In genomic region chr22:19488884-19489843, GRCh38 we compare ENCODE assay signal across 13 cellular contexts. TPM values are rescaled to one million over a fixed set of nuclear protein-coding genes. Genes with fewer than 3 reads are reported as not detected.
DNase-seq lines count a peak whose midpoint lies in the region; ATAC-seq and TF ChIP-seq lines count a peak whose summit lies in the region.
"Had no signal": no experiment of that assay in that cellular context is flagged by ENCODE, and none has a peak within 500 bp of the region (broad histone marks: within the 10 kb centered on the region; RNA-seq: fewer than 3 reads in every experiment).

No MANE protein-coding gene starts in this region.

- H2AK5ac ChIP-seq in mesenchymal stem cell (ENCODE audit: low read length, severe bottlenecking) = no peak overlapping the region

- H3K27me3 ChIP-seq in mesenchymal stem cell (ENCODE audit: control insufficient read depth in 1 of 2, insufficient read depth in 1 of 2, low read length in 2 of 2) (no peaks in the 10 kb centered on the region), upper lobe of right lung (no peaks in the 10 kb centered on the region), upper lobe of left lung (no peaks in the 10 kb centered on the region)

- no peak overlapping the region for H3K18ac ChIP-seq in mesenchymal stem cell (ENCODE audit: low read depth in 1 of 2, low read length in 2 of 2)

- no peak overlapping the region for H2AFZ ChIP-seq in mesenchymal stem cell (ENCODE audit: low read depth, low read length)

- TF ChIP-seq EP300 in upper lobe of left lung (IDR thresholded peaks at IDR 0.05) = no peak

- no peak overlapping the region for H3K9ac ChIP-seq in mesenchymal stem cell (ENCODE audit: low read length)

- peak; percentile 8 for DNase-seq in DMS114 treated with DMSO at 0.1 percent for 48 hours (lab: John Stamatoyannopoulos, UW; ENCODE audit: unreplicated experiment)
- peak; percentile 46 for DNase-seq in MV-4-11 (lab: John Stamatoyannopoulos, UW)
- DNase-seq in dermis microvascular lymphatic vessel endothelial cell (ENCODE audit: low read depth in 2 of 2) = peak; percentile 33 to 35
- DNase-seq in mesenchymal stem cell = peak; percentile 16
- DNase-seq in upper lobe of right lung = no peak
- no peak for DNase-seq in upper lobe of left lung
- DNase-seq in amygdala (lab: John Stamatoyannopoulos, UW) = no peak
- DNase-seq: activated T-cell treated with anti-CD3 and anti-CD28 coated beads, Interleukin-2, amount 50 U/mL, for 24 hours; NCI-H1417 treated with DMSO at 0.1 percent for 48 hours; stimulated activated CD4-positive, alpha-beta T cell treated with anti-CD3 and anti-CD28 coated beads, Interleukin-12 subunit alpha, Interleukin-12 subunit beta, amount 100 ng/mL, for 4 hours; stimulated activated naive B cell treated with anti-CD40 and anti-IgM and Interleukin-4, amounts not matched to agents 10 μg/mL and 1 μg/mL and 100 μg/mL, for 72 hours had no signal

- no peak overlapping the region for H3K23ac ChIP-seq in mesenchymal stem cell (ENCODE audit: low read length in 2 of 2)

- TF ChIP-seq POLR2A in upper lobe of left lung (IDR thresholded peaks at IDR 0.05) = no peak

- H3K9me3 ChIP-seq in mesenchymal stem cell (ENCODE audit: control insufficient read depth, low read length) (no peaks in the 10 kb centered on the region), upper lobe of right lung (no peaks in the 10 kb centered on the region), upper lobe of left lung (no peaks in the 10 kb centered on the region)

- H3K14ac ChIP-seq in mesenchymal stem cell (ENCODE audit: low read length in 2 of 2) = no peak overlapping the region

- peaks cover 5% of the 10 kb centered on the region for H3K79me1 ChIP-seq in mesenchymal stem cell (replicated peaks; ENCODE audit: low read length, poor library complexity, severe bottlenecking)

- no peaks in the 10 kb centered on the region for H3K4me1 ChIP-seq in mesenchymal stem cell (ENCODE audit: control insufficient read depth, insufficient read depth, low read depth, low read length)
- H3K4me1 ChIP-seq in upper lobe of right lung = no peaks in the 10 kb centered on the region
- H3K4me1 ChIP-seq in upper lobe of left lung = no peaks in the 10 kb centered on the region

- H2BK15ac ChIP-seq in mesenchymal stem cell (ENCODE audit: low read depth, poor library complexity, severe bottlenecking) = no peak overlapping the region

- H2BK12ac ChIP-seq in mesenchymal stem cell (ENCODE audit: low read length in 2 of 2) = no peak overlapping the region

- TF ChIP-seq CTCF in upper lobe of right lung (IDR thresholded peaks at IDR 0.05) (no peak), upper lobe of left lung (IDR thresholded peaks at IDR 0.05) (no peak)

- no peak overlapping the region for H3K4me3 ChIP-seq in mesenchymal stem cell (ENCODE audit: insufficient read depth in 1 of 2, low read depth in 1 of 2, low read length in 2 of 2)
- H3K4me3 ChIP-seq in upper lobe of right lung = no peak overlapping the region
- H3K4me3 ChIP-seq in upper lobe of left lung = no peak overlapping the region

- H2BK120ac ChIP-seq in mesenchymal stem cell (ENCODE audit: low read depth, low read length) = no peak overlapping the region

- no peak overlapping the region for H2BK5ac ChIP-seq in mesenchymal stem cell (ENCODE audit: low read depth, low read length, poor library complexity, severe bottlenecking)

- ATAC-seq in HG03025 (IDR thresholded peaks at IDR 0.05; ENCODE audit: low FRiP score, unreplicated experiment) (no peak), upper lobe of right lung (no peak), upper lobe of left lung (ENCODE audit: low FRiP score in 2 of 2) (no peak)
- ATAC-seq: stimulated activated naive B cell treated with anti-CD40 and anti-IgM and Interleukin-4, amounts not matched to agents 10 μg/mL and 1 μg/mL and 100 μg/mL, for 72 hours had no signal

- intact Hi-C loops in upper lobe of right lung (cut with DNase I) = no loop called here

- H3K4ac ChIP-seq in mesenchymal stem cell (ENCODE audit: low read depth in 1 of 2, low read length in 2 of 2) = no peak overlapping the region

- H3K4me2 ChIP-seq in mesenchymal stem cell (ENCODE audit: low read length, poor library complexity, severe bottlenecking) = no peak overlapping the region

- WGBS in mesenchymal stem cell = 100% methylated on average over 2 of the region's 7 CpGs
- WGBS in upper lobe of left lung, 2 donors = 89 to 93% methylated on average over 7 of the region's 7 CpGs

- peaks cover 0 to 3% of the 10 kb centered on the region in 2 experiments for H3K36me3 ChIP-seq in mesenchymal stem cell (ENCODE audit: control insufficient read depth in 1 of 2, insufficient read depth in 2 of 2, low read depth in 1 of 2, low read length in 2 of 2)
- H3K36me3 ChIP-seq in upper lobe of right lung = no peaks in the 10 kb centered on the region
- H3K36me3 ChIP-seq in upper lobe of left lung = no peaks in the 10 kb centered on the region

- no peak overlapping the region for H3K27ac ChIP-seq in mesenchymal stem cell (ENCODE audit: low read length, poor library complexity, severe bottlenecking)
- H3K27ac ChIP-seq in upper lobe of right lung = no peak overlapping the region
- no peak overlapping the region for H3K27ac ChIP-seq in upper lobe of left lung

- no peak overlapping the region for H4K91ac ChIP-seq in mesenchymal stem cell (ENCODE audit: low read length)

- H4K8ac ChIP-seq in mesenchymal stem cell (ENCODE audit: low read length) = no peak overlapping the region

RNA-seq across cellular contexts. Expression of gene CDC45, which starts 9.4 kb away (rescaled TPM):
- total RNA-seq in dermis microvascular lymphatic vessel endothelial cell (8.2 and 17.2 TPM in 2 replicates), upper lobe of right lung (0.58 TPM), upper lobe of left lung (1 to 10 TPM in 4 of 6 donors, under 1 TPM in 1, not detected in 1; 0.44 to 3.2 (median 1.8) TPM)
- polyA plus RNA-seq in mesenchymal stem cell (2013, experiment 1 of 2) = 3.0 TPM
- 2.6 TPM for polyA plus RNA-seq in mesenchymal stem cell (2013, experiment 2 of 2)

RNA-seq across cellular contexts. Expression of gene UFD1, which starts 10.2 kb away (rescaled TPM):
- 114 and 119 TPM in 2 replicates for total RNA-seq in dermis microvascular lymphatic vessel endothelial cell
- polyA plus RNA-seq in mesenchymal stem cell (2013, experiment 1 of 2) = 119 TPM
- 115 TPM for polyA plus RNA-seq in mesenchymal stem cell (2013, experiment 2 of 2)
- 43.1 TPM for total RNA-seq in upper lobe of right lung
- 10 to 100 TPM; 21.0 to 52.1 (median 29.1) TPM for total RNA-seq in upper lobe of left lung

RNA-seq across cellular contexts. Expression of gene CLDN5, which starts 35.0 kb away (rescaled TPM):
- total RNA-seq in dermis microvascular lymphatic vessel endothelial cell = 560 and 793 TPM in 2 replicates
- polyA plus RNA-seq in mesenchymal stem cell (2013, experiment 1 of 2) = 0.06 TPM
- polyA plus RNA-seq in mesenchymal stem cell (2013, experiment 2 of 2) = 0.10 TPM
- 274 TPM for total RNA-seq in upper lobe of right lung
- total RNA-seq in upper lobe of left lung = 100 to 1,000 TPM in 5 of 6 donors, 10 to 100 TPM in 1; 70.2 to 726 (median 229) TPM
- total RNA-seq: natural killer cell treated with Interleukin-12 subunit alpha and Interleukin-12 subunit beta and Interleukin-15 and Interleukin-18, amount 100 ng/mL, for 72 hours had no signal

RNA-seq across cellular contexts. Expression of gene C22orf39, which starts 41.7 kb away (rescaled TPM):
- total RNA-seq in dermis microvascular lymphatic vessel endothelial cell = 19.3 and 27.3 TPM in 2 replicates
- 17.3 TPM for polyA plus RNA-seq in mesenchymal stem cell (2013, experiment 1 of 2)
- polyA plus RNA-seq in mesenchymal stem cell (2013, experiment 2 of 2) = 18.6 TPM
- total RNA-seq in upper lobe of right lung = 35.6 TPM
- total RNA-seq in upper lobe of left lung = 10 to 100 TPM; 29.1 to 48.6 (median 43.6) TPM

RNA-seq across cellular contexts. Expression of gene MRPL40, which starts 56.8 kb away (rescaled TPM):
- total RNA-seq in dermis microvascular lymphatic vessel endothelial cell (22.8 and 27.7 TPM in 2 replicates), upper lobe of right lung (20.5 TPM), upper lobe of left lung (10 to 100 TPM; 18.9 to 27.3 (median 22.9) TPM)
- 39.0 TPM for polyA plus RNA-seq in mesenchymal stem cell (2013, experiment 1 of 2)
- polyA plus RNA-seq in mesenchymal stem cell (2013, experiment 2 of 2) = 39.5 TPM

Comparison
In these comparisons a context has a peak if more than half of its experiments do, and no peak if none do; other contexts are left out.
1. DNase-seq: peak in DMS114 treated with DMSO at 0.1 percent for 48 hours (single experiment), MV-4-11 (single experiment), dermis microvascular lymphatic vessel endothelial cell (2 of 2) and mesenchymal stem cell (single experiment); none in upper lobe of right lung (single experiment), upper lobe of left lung (0 of 2) and amygdala (0 of 56).